In the genomic region with DNA sequence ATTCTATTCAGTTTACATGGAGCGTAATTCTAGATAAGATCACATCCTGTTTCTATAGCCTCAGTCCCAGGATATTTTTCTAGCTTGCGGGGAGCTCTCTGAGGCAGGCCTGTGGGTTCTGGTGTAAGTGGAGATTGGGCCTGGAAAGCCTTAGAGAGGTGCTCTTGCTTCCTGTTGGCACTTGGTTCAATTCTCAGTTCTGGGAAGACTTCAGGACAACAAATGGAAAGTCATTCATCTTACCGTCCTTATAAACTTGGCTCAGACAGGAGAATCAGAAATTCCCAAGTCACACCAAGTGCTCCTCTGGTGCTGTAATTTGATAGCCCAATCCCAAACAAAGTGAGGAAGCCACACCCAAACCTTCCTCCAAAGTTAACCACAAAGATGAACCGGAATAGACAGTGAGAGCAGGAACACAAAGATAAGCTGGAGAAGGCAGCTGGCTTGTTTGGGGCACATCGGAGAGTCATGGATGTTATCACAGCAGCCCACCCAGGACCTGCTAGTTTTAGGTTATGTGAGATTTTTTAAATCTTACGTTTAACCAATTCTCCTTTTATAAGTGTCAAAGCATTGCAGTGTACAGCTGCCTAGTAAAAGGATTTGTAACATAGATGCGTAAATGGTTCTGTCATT, we compare ENCODE assay signal across 8 cellular contexts.
A peak's percentile ranks its signal among the peaks of the same experiment; 100 is the strongest.
DNase-seq lines count a peak whose midpoint lies in the region; ATAC-seq and TF ChIP-seq lines count a peak whose summit lies in the region.

No MANE protein-coding gene starts in this region.

- TF ChIP-seq CTCF in parathyroid adenoma (IDR thresholded peaks at IDR 0.05): no peak

- H3K9me3 ChIP-seq in NT2/D1 (ENCODE audit: insufficient read depth, low read length) (no peaks in the 10 kb centered on the region), parathyroid adenoma (ENCODE audit: control insufficient read depth, low read length) (no peaks in the 10 kb centered on the region)

- no peaks in the 10 kb centered on the region for H3K27me3 ChIP-seq in NT2/D1 (ENCODE audit: insufficient read depth, insufficient read length)
- no peaks in the 10 kb centered on the region for H3K27me3 ChIP-seq in parathyroid adenoma (ENCODE audit: control insufficient read depth, insufficient read depth, low read length)

- H3K4me2 ChIP-seq in parathyroid adenoma (ENCODE audit: low read length): peak overlapping the region; percentile 16

- H3K4me1 ChIP-seq in NT2/D1 (ENCODE audit: insufficient read depth, insufficient read length) (no peaks in the 10 kb centered on the region), parathyroid adenoma (peaks cover 5% of the 10 kb centered on the region)

- H2AFZ ChIP-seq in parathyroid adenoma: peak overlapping the region; percentile 80

- H3K27ac ChIP-seq in epithelial cell of prostate: peak overlapping the region; percentile 23
- H3K27ac ChIP-seq in parathyroid adenoma: peak overlapping the region; percentile 43

- no peaks in the 10 kb centered on the region for H3K79me2 ChIP-seq in parathyroid adenoma

- H3K36me3 ChIP-seq in NT2/D1 (ENCODE audit: insufficient read depth, insufficient read length, low read length) (no peaks in the 10 kb centered on the region), parathyroid adenoma (ENCODE audit: control insufficient read depth, insufficient read depth, low read length) (no peaks in the 10 kb centered on the region)

- DNase-seq in ELR (ENCODE audit: low read depth) (peak; percentile 76), NT2/D1 (ENCODE audit: low read depth, low spot score) (peak; percentile 15), epithelial cell of prostate (ENCODE audit: low read depth, low spot score) (no peak), UCSD-AML1 (lab: John Stamatoyannopoulos, UW; ENCODE audit: unreplicated experiment) (no peak), hippocampal formation (lab: John Stamatoyannopoulos, UW) (no peak), AG20443 (ENCODE audit: low spot score) (no peak)

- H3K9ac ChIP-seq in NT2/D1 (ENCODE audit: insufficient read length, low read depth) (no peak overlapping the region), parathyroid adenoma (no peak overlapping the region)

- H3K4me3 ChIP-seq in NT2/D1 (ENCODE audit: insufficient read length, low read depth): no peak overlapping the region
- no peak overlapping the region for H3K4me3 ChIP-seq in parathyroid adenoma (ENCODE audit: low read depth, low read length)

- no peak for ATAC-seq in GM21528 (IDR thresholded peaks at IDR 0.05; ENCODE audit: low FRiP score, unreplicated experiment)

Comparison
In these comparisons a context has a peak if more than half of its experiments do, and no peak if none do; other contexts are left out.
1. DNase-seq: peak in ELR (single experiment) and NT2/D1 (single experiment); none in epithelial cell of prostate (single experiment), UCSD-AML1 (single experiment), hippocampal formation (0 of 2) and AG20443 (single experiment).